In genomic region chr5:163437011-163437308, GRCh38 we compare ENCODE assay signal across 1 cellular context.
TF ChIP-seq lines count a peak whose summit lies in the region.

No MANE protein-coding gene starts in this region.

TF ChIP-seq in K562, 482 proteins besides CTCF, POLR2A, EP300 and RAD21 (continues in another document):
- TF ChIP-seq HNRNPL (IDR thresholded peaks at IDR 0.05; ENCODE audit: low read depth, low read length) (no peak), NUFIP1 (IDR thresholded peaks at IDR 0.05; ENCODE audit: partially characterized antibody) (no peak), ZNF354B (CRISPR knock-in tag; IDR thresholded peaks at IDR 0.05) (no peak), MAFG (tag; conservative IDR thresholded peaks at IDR 0.05) (no peak), CXXC5 (CRISPR knock-in tag; IDR thresholded peaks at IDR 0.05) (no peak), HMBOX1 (IDR thresholded peaks at IDR 0.05) (0 out of 2 replicates have a peak, but pooled peaks have one; percentile 3), CSDE1 (IDR thresholded peaks at IDR 0.05) (0 out of 4 replicates have a peak, but pooled peaks of 1 of the 2 experiments have one; percentile 7), STAT6 (CRISPR knock-in tag; IDR thresholded peaks at IDR 0.05) (no peak), ZNF263 (CRISPR knock-in tag; IDR thresholded peaks at IDR 0.05; ENCODE audit: borderline replicate concordance) (no peak), TEAD1 (CRISPR knock-in tag; IDR thresholded peaks at IDR 0.05) (no peak), ATF4 (CRISPR knock-in tag; IDR thresholded peaks at IDR 0.05) (no peak), ETV6 (IDR thresholded peaks at IDR 0.05; ENCODE audit: borderline replicate concordance in 1 of 2, low read depth in 2 of 2, low read length in 1 of 2) (no peak), ETV6 (CRISPR knock-in tag; IDR thresholded peaks at IDR 0.05; ENCODE audit: borderline replicate concordance) (no peak), IRF2 (CRISPR knock-in tag; IDR thresholded peaks at IDR 0.05) (no peak), TAL1 (IDR thresholded peaks at IDR 0.05) (no peak), JUND (IDR thresholded peaks at IDR 0.05; ENCODE audit: borderline replicate concordance, low read depth, low read length) (0 out of 2 replicates have a peak, but pooled peaks have one; percentile 28), JUND (tag; IDR thresholded peaks at IDR 0.05; ENCODE audit: borderline replicate concordance, low read depth, low read length) (no peak), MAFF (IDR thresholded peaks at IDR 0.05; ENCODE audit: low read length) (no peak), SNIP1 (IDR thresholded peaks at IDR 0.05; ENCODE audit: low read depth) (no peak), ZNF311 (CRISPR knock-in tag; IDR thresholded peaks at IDR 0.05) (no peak), NFIC (IDR thresholded peaks at IDR 0.05) (no peak; the same call in 1 of the 2 replicates), AFF1 (IDR thresholded peaks at IDR 0.05; ENCODE audit: low read depth in 1 of 2, partially characterized antibody in 2 of 2) (peak in 1 of 2 experiments; percentile 23), POLR2H (tag; IDR thresholded peaks at IDR 0.05; ENCODE audit: low read depth) (peak; percentile 98), CTBP1 (IDR thresholded peaks at IDR 0.05; ENCODE audit: borderline replicate concordance) (peak; percentile 9; the same call in 1 of the 2 replicates), TAF9B (IDR thresholded peaks at IDR 0.05; ENCODE audit: partially characterized antibody) (peak; percentile 55), MCM7 (IDR thresholded peaks at IDR 0.05) (no peak), ZNF23 (CRISPR knock-in tag; IDR thresholded peaks at IDR 0.05) (no peak), FOXK2 (conservative IDR thresholded peaks at IDR 0.05 in 1 of 2, IDR thresholded peaks at IDR 0.05 in 1 of 2; ENCODE audit: low read depth in 2 of 2) (0 out of 4 replicates have a peak, but pooled peaks of 1 of the 2 experiments have one; percentile 29), ZNF121 (CRISPR knock-in tag; conservative IDR thresholded peaks at IDR 0.05) (no peak), FOXO4 (CRISPR knock-in tag; IDR thresholded peaks at IDR 0.05) (no peak), ZNF232 (CRISPR knock-in tag; IDR thresholded peaks at IDR 0.05) (no peak), GATA2 (CRISPR knock-in tag; IDR thresholded peaks at IDR 0.05) (no peak), CC2D1A (IDR thresholded peaks at IDR 0.05) (no peak), MITF (IDR thresholded peaks at IDR 0.05) (no peak), FOXP4 (CRISPR knock-in tag; IDR thresholded peaks at IDR 0.05; ENCODE audit: borderline replicate concordance) (no peak)
- TF ChIP-seq, protein P1, sequence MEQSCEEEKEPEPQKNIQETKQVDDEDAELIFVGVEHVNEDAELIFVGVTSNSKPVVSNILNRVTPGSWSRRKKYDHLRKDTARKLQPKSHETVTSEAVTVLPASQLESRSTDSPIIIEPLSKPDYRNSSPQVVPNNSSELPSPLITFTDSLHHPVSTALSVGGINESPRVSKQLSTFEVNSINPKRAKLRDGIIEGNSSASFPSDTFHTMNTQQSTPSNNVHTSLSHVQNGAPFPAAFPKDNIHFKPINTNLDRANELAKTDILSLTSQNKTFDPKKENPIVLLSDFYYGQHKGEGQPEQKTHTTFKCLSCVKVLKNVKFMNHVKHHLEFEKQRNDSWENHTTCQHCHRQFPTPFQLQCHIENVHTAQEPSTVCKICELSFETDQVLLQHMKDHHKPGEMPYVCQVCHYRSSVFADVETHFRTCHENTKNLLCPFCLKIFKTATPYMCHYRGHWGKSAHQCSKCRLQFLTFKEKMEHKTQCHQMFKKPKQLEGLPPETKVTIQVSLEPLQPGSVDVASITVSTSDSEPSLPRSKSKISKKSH (CRISPR knock-in tag; IDR thresholded peaks at IDR 0.05), result no peak
- TF ChIP-seq, protein P2, sequence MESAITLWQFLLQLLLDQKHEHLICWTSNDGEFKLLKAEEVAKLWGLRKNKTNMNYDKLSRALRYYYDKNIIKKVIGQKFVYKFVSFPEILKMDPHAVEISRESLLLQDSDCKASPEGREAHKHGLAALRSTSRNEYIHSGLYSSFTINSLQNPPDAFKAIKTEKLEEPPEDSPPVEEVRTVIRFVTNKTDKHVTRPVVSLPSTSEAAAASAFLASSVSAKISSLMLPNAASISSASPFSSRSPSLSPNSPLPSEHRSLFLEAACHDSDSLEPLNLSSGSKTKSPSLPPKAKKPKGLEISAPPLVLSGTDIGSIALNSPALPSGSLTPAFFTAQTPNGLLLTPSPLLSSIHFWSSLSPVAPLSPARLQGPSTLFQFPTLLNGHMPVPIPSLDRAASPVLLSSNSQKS (CRISPR knock-in tag; IDR thresholded peaks at IDR 0.05), result no peak
- TF ChIP-seq, protein P3, sequence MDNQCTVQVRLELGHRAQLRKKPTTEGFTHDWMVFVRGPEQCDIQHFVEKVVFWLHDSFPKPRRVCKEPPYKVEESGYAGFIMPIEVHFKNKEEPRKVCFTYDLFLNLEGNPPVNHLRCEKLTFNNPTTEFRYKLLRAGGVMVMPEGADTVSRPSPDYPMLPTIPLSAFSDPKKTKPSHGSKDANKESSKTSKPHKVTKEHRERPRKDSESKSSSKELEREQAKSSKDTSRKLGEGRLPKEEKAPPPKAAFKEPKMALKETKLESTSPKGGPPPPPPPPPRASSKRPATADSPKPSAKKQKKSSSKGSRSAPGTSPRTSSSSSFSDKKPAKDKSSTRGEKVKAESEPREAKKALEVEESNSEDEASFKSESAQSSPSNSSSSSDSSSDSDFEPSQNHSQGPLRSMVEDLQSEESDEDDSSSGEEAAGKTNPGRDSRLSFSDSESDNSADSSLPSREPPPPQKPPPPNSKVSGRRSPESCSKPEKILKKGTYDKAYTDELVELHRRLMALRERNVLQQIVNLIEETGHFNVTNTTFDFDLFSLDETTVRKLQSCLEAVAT (IDR thresholded peaks at IDR 0.05), result peak; percentile 10 to 86; a peak in 3 of 4 replicates
- TF ChIP-seq, protein P4, sequence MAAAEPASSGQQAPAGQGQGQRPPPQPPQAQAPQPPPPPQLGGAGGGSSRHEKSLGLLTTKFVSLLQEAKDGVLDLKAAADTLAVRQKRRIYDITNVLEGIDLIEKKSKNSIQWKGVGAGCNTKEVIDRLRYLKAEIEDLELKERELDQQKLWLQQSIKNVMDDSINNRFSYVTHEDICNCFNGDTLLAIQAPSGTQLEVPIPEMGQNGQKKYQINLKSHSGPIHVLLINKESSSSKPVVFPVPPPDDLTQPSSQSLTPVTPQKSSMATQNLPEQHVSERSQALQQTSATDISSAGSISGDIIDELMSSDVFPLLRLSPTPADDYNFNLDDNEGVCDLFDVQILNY (CRISPR knock-in tag; IDR thresholded peaks at IDR 0.05), result no peak
